8 cellular contexts compared by ENCODE assay signal in genomic region chr7:99143853-99144672, GRCh38. TPM values are rescaled to one million over a fixed set of nuclear protein-coding genes. Genes with fewer than 3 reads are reported as not detected.
DNase-seq lines count a peak whose midpoint lies in the region; ATAC-seq and TF ChIP-seq lines count a peak whose summit lies in the region.

Gene SMURF1 (minus strand): TSS chr7:99144108. CDS start chr7:99143780, 328 bp downstream.

- H3K14ac ChIP-seq in trophoblast cell (ENCODE audit: low read length), result peak within 1 kb of the TSS; percentile 99

- no peaks in the 10 kb centered on the region for H3K27me3 ChIP-seq in trophoblast cell (ENCODE audit: insufficient read depth, low read length)
- H3K27me3 ChIP-seq in tibial nerve, result no peaks in the 10 kb centered on the region

- H3K27ac ChIP-seq in trophoblast cell (ENCODE audit: low read depth, low read length) (peak within 1 kb of the TSS; percentile 98), tibial nerve (peak within 1 kb of the TSS; percentile 99 to 100 (median 100))

- ATAC-seq in GM21528 (IDR thresholded peaks at IDR 0.05; ENCODE audit: low FRiP score, unreplicated experiment), result peak; percentile 67
- peak; percentile 55 for ATAC-seq in SK-N-SH treated with all-trans-retinoic acid at 6 μM for 48 hours
- peak; percentile 66 for ATAC-seq in activated naive CD8-positive, alpha-beta T cell treated with anti-CD3 and anti-CD28 coated beads, Interleukin-2, amount 50 U/mL, for 24 hours

- peak within 1 kb of the TSS; percentile 90 for H3K4me3 ChIP-seq in trophoblast cell (ENCODE audit: low read depth, low read length)
- H3K4me3 ChIP-seq in tibial nerve, result peak within 1 kb of the TSS; percentile 87 to 100 (median 98)

- H3K18ac ChIP-seq in trophoblast cell (ENCODE audit: low read length), result peak within 1 kb of the TSS; percentile 97

- H2AK5ac ChIP-seq in trophoblast cell (ENCODE audit: low read length), result peak within 1 kb of the TSS; percentile 93

- intact Hi-C loops in cardiac septum (cut with DNase I), result loop anchor here (5.0 kb wide), 2 partner anchors 102 to 183 kb away; partner anchors contain the start of gene ARPC1A

- no CpG with 5 or more reads among the region's 94 CpGs for WGBS in trophoblast cell (ENCODE audit: extremely low coverage, insufficient coverage, insufficient read length)
- WGBS in tibial nerve, 2 donors, result 1 to 2% methylated on average over 15 to 18 of the region's 94 CpGs

- peaks cover 12% of the 10 kb centered on the region for H3K79me2 ChIP-seq in trophoblast cell (ENCODE audit: control insufficient read depth, insufficient read depth, low read length, poor library complexity)

- DNase-seq in Daoy (ENCODE audit: low read depth) (peak; percentile 90), cardiac septum (ENCODE audit: low spot score) (peak; percentile 87), trophoblast cell (peak; percentile 33 to 82), tibial nerve (ENCODE audit: low spot score in 2 of 2) (peak; percentile 35)
- peak; percentile 73 for DNase-seq in activated naive CD8-positive, alpha-beta T cell treated with anti-CD3 and anti-CD28 coated beads, Interleukin-2, amount 50 U/mL, for 24 hours

- H4K12ac ChIP-seq in trophoblast cell (ENCODE audit: low read depth, low read length), result peak within 1 kb of the TSS; percentile 65

- TF ChIP-seq CTCF in tibial nerve (IDR thresholded peaks at IDR 0.05), result no peak

- H3K27me3 Mint-ChIP-seq in activated naive CD8-positive, alpha-beta T cell treated with anti-CD3 and anti-CD28 coated beads, Interleukin-2, amount 50 U/mL, for 24 hours, result peaks cover 2% of the 10 kb centered on the region

- no peak for TF ChIP-seq EP300 in Ishikawa (IDR thresholded peaks at IDR 0.05; ENCODE audit: borderline replicate concordance)
- TF ChIP-seq EP300 in tibial nerve (IDR thresholded peaks at IDR 0.05), result peak in 1 of 2 donors; percentile 70

- H4K91ac ChIP-seq in trophoblast cell (ENCODE audit: low read depth, low read length), result peak within 1 kb of the TSS; percentile 95

- H3K36me3 ChIP-seq in trophoblast cell (ENCODE audit: control insufficient read depth in 1 of 2, insufficient read depth in 2 of 2, low read length in 2 of 2) (no peaks in the 10 kb centered on the region), tibial nerve (no peaks in the 10 kb centered on the region)

- peaks cover 7 to 11% of the 10 kb centered on the region in 2 experiments for H3K4me1 ChIP-seq in trophoblast cell (ENCODE audit: control insufficient read depth in 1 of 2, insufficient read depth in 2 of 2, low read length in 2 of 2)
- H3K4me1 ChIP-seq in tibial nerve, result peaks cover 0 to 40% (median 18%) of the 10 kb centered on the region in 4 donors

- H3K36me3 Mint-ChIP-seq in activated naive CD8-positive, alpha-beta T cell treated with anti-CD3 and anti-CD28 coated beads, Interleukin-2, amount 50 U/mL, for 24 hours (ENCODE audit: low read depth), result peaks cover 4% of the 10 kb centered on the region

- H3K4me2 ChIP-seq in trophoblast cell (ENCODE audit: low read length), result peak within 1 kb of the TSS; percentile 60

- peak within 1 kb of the TSS; percentile 35 for H2BK12ac ChIP-seq in trophoblast cell (ENCODE audit: low read length)

- H3K23ac ChIP-seq in trophoblast cell (ENCODE audit: low read length), result no peak within 1 kb of the TSS

- peak within 1 kb of the TSS; percentile 95 for H3K4ac ChIP-seq in trophoblast cell (ENCODE audit: low read depth, low read length)

- peak within 1 kb of the TSS; percentile 94 for H3K4me3 Mint-ChIP-seq in activated naive CD8-positive, alpha-beta T cell treated with anti-CD3 and anti-CD28 coated beads, Interleukin-2, amount 50 U/mL, for 24 hours

- H2BK120ac ChIP-seq in trophoblast cell (ENCODE audit: insufficient read depth, low read length, poor library complexity), result peak within 1 kb of the TSS; percentile 86

- H3K9ac ChIP-seq in trophoblast cell (ENCODE audit: low read length), result peak within 1 kb of the TSS; percentile 85

- H4K8ac ChIP-seq in trophoblast cell (ENCODE audit: low read depth, low read length), result peak within 1 kb of the TSS; percentile 99

- no peaks in the 10 kb centered on the region for H3K9me3 Mint-ChIP-seq in activated naive CD8-positive, alpha-beta T cell treated with anti-CD3 and anti-CD28 coated beads, Interleukin-2, amount 50 U/mL, for 24 hours

- H3K9me3 ChIP-seq in trophoblast cell (ENCODE audit: insufficient read depth, low read depth, low read length), result no peaks in the 10 kb centered on the region
- H3K9me3 ChIP-seq in tibial nerve, result no peaks in the 10 kb centered on the region

- no peak for TF ChIP-seq RAD21 in Ishikawa (IDR thresholded peaks at IDR 0.05; ENCODE audit: low read depth)

- H3K4me1 Mint-ChIP-seq in activated naive CD8-positive, alpha-beta T cell treated with anti-CD3 and anti-CD28 coated beads, Interleukin-2, amount 50 U/mL, for 24 hours, result peaks cover 42% of the 10 kb centered on the region

- H3K79me1 ChIP-seq in trophoblast cell (ENCODE audit: low read length), result peaks cover 18% of the 10 kb centered on the region

- peak within 1 kb of the TSS; percentile 90 for H3K27ac Mint-ChIP-seq in activated naive CD8-positive, alpha-beta T cell treated with anti-CD3 and anti-CD28 coated beads, Interleukin-2, amount 50 U/mL, for 24 hours

- peak within 1 kb of the TSS; percentile 99 for H2BK5ac ChIP-seq in trophoblast cell (ENCODE audit: low read depth, low read length, poor library complexity)

- peak; percentile 46 to 64 for TF ChIP-seq POLR2A in tibial nerve (IDR thresholded peaks at IDR 0.05)

- H2AFZ ChIP-seq in trophoblast cell (ENCODE audit: insufficient read depth, low read length, poor library complexity), result peak within 1 kb of the TSS; percentile 98

TF ChIP-seq in Ishikawa, 13 proteins besides CTCF, POLR2A, EP300 and RAD21 (continues in another document):
- peak; percentile 91; the same call in 1 of the 2 replicates for TF ChIP-seq ZBTB7A (IDR thresholded peaks at IDR 0.05; ENCODE audit: low read depth)
- TF ChIP-seq NFIC (IDR thresholded peaks at IDR 0.05), result no peak
- no peak for TF ChIP-seq REST (IDR thresholded peaks at IDR 0.05; ENCODE audit: low read depth)

TF ChIP-seq in SK-N-SH treated with all-trans-retinoic acid at 6 μM for 48 hours, 23 proteins besides CTCF, POLR2A, EP300 and RAD21:
- TF ChIP-seq BACH2 (CRISPR knock-in tag; IDR thresholded peaks at IDR 0.05; ENCODE audit: borderline replicate concordance) (no peak), RARB (CRISPR knock-in tag; IDR thresholded peaks at IDR 0.05) (no peak), ZNF70 (CRISPR knock-in tag; IDR thresholded peaks at IDR 0.05) (no peak), ZNF565 (CRISPR knock-in tag; conservative IDR thresholded peaks at IDR 0.05; ENCODE audit: low read depth) (no peak), ZNF8 (CRISPR knock-in tag; IDR thresholded peaks at IDR 0.05) (no peak), TCF4 (CRISPR knock-in tag; IDR thresholded peaks at IDR 0.05; ENCODE audit: borderline replicate concordance) (no peak), CSDC2 (CRISPR knock-in tag; IDR thresholded peaks at IDR 0.05) (peak; percentile 26; the same call in 1 of the 2 replicates), OSR1 (CRISPR knock-in tag; IDR thresholded peaks at IDR 0.05) (no peak), ARNTL (CRISPR knock-in tag; IDR thresholded peaks at IDR 0.05; ENCODE audit: borderline replicate concordance, low read depth) (no peak), TSHZ2 (CRISPR knock-in tag; IDR thresholded peaks at IDR 0.05) (peak; percentile 57; the same call in 1 of the 2 replicates), PPARA (CRISPR knock-in tag; IDR thresholded peaks at IDR 0.05; ENCODE audit: borderline replicate concordance) (0 out of 2 replicates have a peak, but pooled peaks have one; percentile 53), PATZ1 (CRISPR knock-in tag; IDR thresholded peaks at IDR 0.05; ENCODE audit: borderline replicate concordance) (no peak)

RNA-seq across cellular contexts. Expression of gene SMURF1, which starts in this region (rescaled TPM):
- 42.5 and 46.6 TPM in 2 replicates for total RNA-seq in Daoy (2014; rRNA removed; shearing (Covaris generic))
- total RNA-seq in cardiac septum (13.2 TPM), tibial nerve (10 to 100 TPM; 28.2 to 35.4 (median 31.1) TPM)
- polyA plus RNA-seq in trophoblast cell (2013), result 31.9 and 34.4 TPM in 2 replicates

Comparison
In these comparisons a context has a peak if more than half of its experiments do, and no peak if none do; other contexts are left out.
1. Peak in every context shown above with its lines: DNase-seq, ATAC-seq, H3K4me3 ChIP-seq and H3K27ac ChIP-seq.
2. DNase-seq: peak in every context shown above with its lines; median percentile 90 in Daoy; 87 in cardiac septum; 73 in activated naive CD8-positive, alpha-beta T cell treated with anti-CD3 and anti-CD28 coated beads, Interleukin-2, amount 50 U/mL, for 24 hours; 58 in trophoblast cell; 35 in tibial nerve.